ENCODE assay signal across 1 cellular context in the genomic region with DNA sequence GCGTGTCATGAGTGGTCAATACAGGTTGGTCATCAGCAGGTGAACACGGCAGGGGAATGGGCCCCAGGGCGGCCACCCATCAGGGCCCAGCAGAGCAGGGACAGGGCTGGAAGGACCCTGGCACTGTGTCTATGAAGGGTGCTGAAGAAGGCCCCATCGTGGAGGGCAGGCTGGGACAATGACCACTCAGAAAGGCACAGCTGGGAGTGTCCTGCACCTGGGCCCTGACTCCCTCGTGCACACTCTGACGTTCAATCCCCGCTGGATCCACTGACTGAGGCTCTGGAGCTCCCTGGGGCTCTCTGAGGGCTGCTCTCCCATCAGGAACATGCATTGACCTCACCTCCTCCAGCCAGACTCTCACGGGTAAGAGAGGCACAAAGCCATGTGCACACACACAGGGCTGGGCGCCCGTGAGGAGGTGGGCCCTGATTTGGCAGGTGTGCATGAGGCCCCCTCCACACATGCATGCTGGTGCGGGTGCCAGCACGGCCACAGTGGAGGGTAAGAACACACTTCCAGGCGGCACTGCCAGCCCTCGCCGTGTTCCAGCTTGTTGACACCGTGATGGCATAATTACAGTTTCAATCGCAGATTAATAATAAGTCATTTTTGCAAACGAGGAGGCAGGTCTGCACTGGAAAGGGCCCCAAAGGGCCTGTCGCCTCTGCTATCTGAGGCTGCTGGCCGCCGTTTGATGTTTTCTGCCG.
TF ChIP-seq lines count a peak whose summit lies in the region.

No MANE protein-coding gene starts in this region.

TF ChIP-seq in IMR-90, 13 proteins besides CTCF, POLR2A, EP300 and RAD21:
- no peak for TF ChIP-seq SMC3 (IDR thresholded peaks at IDR 0.05; ENCODE audit: low read depth, low read length)
- no peak for TF ChIP-seq MAFK (IDR thresholded peaks at IDR 0.05; ENCODE audit: low read depth, low read length)
- no peak for TF ChIP-seq NFE2L2 (IDR thresholded peaks at IDR 0.05; ENCODE audit: low read depth, low read length)
- TF ChIP-seq RFX5 (IDR thresholded peaks at IDR 0.05; ENCODE audit: low read depth, low read length) = no peak
- TF ChIP-seq CHD1 (IDR thresholded peaks at IDR 0.05; ENCODE audit: low read depth, low read length) = no peak
- no peak for TF ChIP-seq CEBPB (IDR thresholded peaks at IDR 0.05; ENCODE audit: low read depth, low read length)
- TF ChIP-seq RCOR1 (IDR thresholded peaks at IDR 0.05; ENCODE audit: insufficient replicate concordance, low read length) = no peak
- TF ChIP-seq MXI1 (IDR thresholded peaks at IDR 0.05; ENCODE audit: borderline replicate concordance, low read depth, low read length) = no peak
- TF ChIP-seq, protein P1, sequence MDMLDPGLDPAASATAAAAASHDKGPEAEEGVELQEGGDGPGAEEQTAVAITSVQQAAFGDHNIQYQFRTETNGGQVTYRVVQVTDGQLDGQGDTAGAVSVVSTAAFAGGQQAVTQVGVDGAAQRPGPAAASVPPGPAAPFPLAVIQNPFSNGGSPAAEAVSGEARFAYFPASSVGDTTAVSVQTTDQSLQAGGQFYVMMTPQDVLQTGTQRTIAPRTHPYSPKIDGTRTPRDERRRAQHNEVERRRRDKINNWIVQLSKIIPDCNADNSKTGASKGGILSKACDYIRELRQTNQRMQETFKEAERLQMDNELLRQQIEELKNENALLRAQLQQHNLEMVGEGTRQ (IDR thresholded peaks at IDR 0.05; ENCODE audit: low read depth, low read length) = no peak
- no peak for TF ChIP-seq MAZ (IDR thresholded peaks at IDR 0.05; ENCODE audit: borderline replicate concordance, low read depth, low read length)
- TF ChIP-seq, protein P2, sequence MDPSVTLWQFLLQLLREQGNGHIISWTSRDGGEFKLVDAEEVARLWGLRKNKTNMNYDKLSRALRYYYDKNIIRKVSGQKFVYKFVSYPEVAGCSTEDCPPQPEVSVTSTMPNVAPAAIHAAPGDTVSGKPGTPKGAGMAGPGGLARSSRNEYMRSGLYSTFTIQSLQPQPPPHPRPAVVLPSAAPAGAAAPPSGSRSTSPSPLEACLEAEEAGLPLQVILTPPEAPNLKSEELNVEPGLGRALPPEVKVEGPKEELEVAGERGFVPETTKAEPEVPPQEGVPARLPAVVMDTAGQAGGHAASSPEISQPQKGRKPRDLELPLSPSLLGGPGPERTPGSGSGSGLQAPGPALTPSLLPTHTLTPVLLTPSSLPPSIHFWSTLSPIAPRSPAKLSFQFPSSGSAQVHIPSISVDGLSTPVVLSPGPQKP (IDR thresholded peaks at IDR 0.05; ENCODE audit: borderline replicate concordance, low read depth, low read length) = no peak
- TF ChIP-seq FOS (IDR thresholded peaks at IDR 0.05; ENCODE audit: low read depth, low read length) = no peak
- TF ChIP-seq BHLHE40 (IDR thresholded peaks at IDR 0.05; ENCODE audit: low read depth, low read length) = no peak
